Comparison of ENCODE assay signal across 9 cellular contexts in the genomic region with DNA sequence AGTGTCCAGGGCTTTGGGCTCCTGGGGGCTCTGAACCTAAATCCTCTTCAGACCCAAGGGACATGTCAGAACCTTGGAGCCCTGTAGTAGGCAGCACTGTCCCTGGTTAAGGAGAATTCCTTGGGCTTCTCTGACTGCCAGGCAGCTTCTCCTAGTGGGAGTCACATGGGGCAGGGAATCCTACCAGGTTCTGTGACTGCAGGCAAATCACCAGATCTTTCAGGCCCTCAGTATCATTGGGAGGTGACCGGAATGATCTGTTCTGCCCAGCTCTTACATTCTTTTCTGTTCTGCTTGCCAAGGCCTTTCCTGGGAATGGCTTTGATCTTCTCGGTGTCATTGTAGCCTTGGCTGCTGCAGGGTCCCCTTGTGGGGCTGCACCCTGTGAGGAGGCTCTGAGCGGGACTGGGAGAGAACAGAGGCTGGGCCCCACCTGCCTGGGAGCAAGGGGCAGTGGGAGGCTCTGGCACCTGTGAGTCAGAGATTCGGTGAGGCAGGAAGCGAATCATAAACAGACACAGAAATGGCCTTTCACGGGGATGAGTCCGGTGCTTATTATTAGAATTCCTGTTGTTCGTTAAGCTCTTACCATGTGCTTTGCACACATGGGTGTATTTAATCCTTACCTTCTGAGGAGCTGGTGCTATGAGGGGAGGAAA. TPM values are rescaled to one million over a fixed set of nuclear protein-coding genes. Genes with fewer than 3 reads are reported as not detected.
DNase-seq lines count a peak whose midpoint lies in the region; ATAC-seq and TF ChIP-seq lines count a peak whose summit lies in the region.
"Had no signal": no experiment of that assay in that cellular context is flagged by ENCODE, and none has a peak within 500 bp of the region (broad histone marks: within the 10 kb centered on the region; RNA-seq: fewer than 3 reads in every experiment).

No MANE protein-coding gene starts in this region.

- H4K20me1 ChIP-seq in mammary epithelial cell (ENCODE audit: insufficient read depth, low read length), result no peaks in the 10 kb centered on the region

- intact Hi-C loops in Right ventricle myocardium inferior (cut with DNase I) (loop anchor here (5.0 kb wide), 1 partner anchor 62 kb away; a partner anchor contains a TSS), cardiac septum (cut with DNase I) (no loop called here), mammary epithelial cell (cut with micrococcal nuclease) (no loop called here), left lung (cut with DNase I) (no loop called here), vagina (cut with DNase I) (no loop called here)

- 3% methylated on average over 6 of the region's 8 CpGs for WGBS in mammary epithelial cell (ENCODE audit: low coverage, missing lambda C conversion rate)

- no peak overlapping the region for H3K9ac ChIP-seq in mammary epithelial cell (ENCODE audit: insufficient read depth, low read length)

- H3K27ac ChIP-seq in mammary epithelial cell (ENCODE audit: insufficient read depth, low read depth, low read length) (peak overlapping the region; percentile 23), left lung (peak overlapping the region; percentile 17 to 72), vagina (peak overlapping the region; percentile 38)

- H3K4me2 ChIP-seq in mammary epithelial cell (ENCODE audit: insufficient read depth, low read depth, low read length), result peak overlapping the region; percentile 12

- H3K36me3 ChIP-seq in mammary epithelial cell (ENCODE audit: insufficient read depth, low read length) (no peaks in the 10 kb centered on the region), left lung (peaks cover 0 to 51% of the 10 kb centered on the region in 2 donors), vagina (peaks cover 0 to 27% of the 10 kb centered on the region in 2 donors)

- peaks cover 20% of the 10 kb centered on the region for H3K79me2 ChIP-seq in mammary epithelial cell (ENCODE audit: insufficient read depth, low read length)

- ATAC-seq in Right ventricle myocardium inferior (peak; percentile 21), left lung (no peak), GM21737 (IDR thresholded peaks at IDR 0.05; ENCODE audit: unreplicated experiment) (no peak), HG03025 (IDR thresholded peaks at IDR 0.05; ENCODE audit: low FRiP score, unreplicated experiment) (no peak)

- no peaks in the 10 kb centered on the region for H3K9me3 ChIP-seq in mammary epithelial cell (replicated peaks; ENCODE audit: insufficient read depth, low read length)
- H3K9me3 ChIP-seq in left lung, result no peaks in the 10 kb centered on the region
- H3K9me3 ChIP-seq in vagina, result no peaks in the 10 kb centered on the region
- H3K9me3 ChIP-seq: neutrophil had no signal

- no peak for DNase-seq in Right ventricle myocardium inferior (ENCODE audit: missing footprints)
- DNase-seq in cardiac septum (ENCODE audit: low spot score), result no peak
- DNase-seq in mammary epithelial cell, result peak; percentile 64
- no peak for DNase-seq in left lung
- no peak for DNase-seq in vagina (ENCODE audit: extremely low spot score in 2 of 2)
- no peak for DNase-seq in NCI-H526 treated with DMSO at 0.1 percent for 48 hours (lab: John Stamatoyannopoulos, UW)

- H3K4me1 ChIP-seq in mammary epithelial cell (ENCODE audit: insufficient read depth, low read length) (peaks cover 45% of the 10 kb centered on the region), left lung (peaks cover 13 to 61% of the 10 kb centered on the region in 2 donors), vagina (peaks cover 72% of the 10 kb centered on the region)

- no TSS peak for BruUV-seq in mammary epithelial cell (replicated peaks; lab: Mats Ljungman, UMichigan)

- no peaks in the 10 kb centered on the region for H3K27me3 ChIP-seq in mammary epithelial cell (ENCODE audit: insufficient read depth, low read length)
- no peaks in the 10 kb centered on the region for H3K27me3 ChIP-seq in left lung
- H3K27me3 ChIP-seq in vagina, result no peaks in the 10 kb centered on the region
- H3K27me3 ChIP-seq: neutrophil had no signal

- dilution Hi-C loops in mammary epithelial cell (cut with HindIII; ENCODE audit: low sequenced_read_pairs), result loop anchor here (5.0 kb wide), 1 partner anchor 82 kb away; no protein-coding TSS in a partner anchor

- CTCF ChIA-PET in mammary epithelial cell (lab: Charles Lee; ENCODE audit: low non-redundant PET), result no interaction called here

- no peak overlapping the region for H3K4me3 ChIP-seq in mammary epithelial cell (replicated peaks in 1 of 3; ENCODE audit: insufficient read depth in 1 of 3, low read depth in 2 of 3, low read length in 3 of 3)
- no peak overlapping the region for H3K4me3 ChIP-seq in left lung
- no peak overlapping the region for H3K4me3 ChIP-seq in vagina

- peak in 1 of 2 donors; percentile 45 for TF ChIP-seq CTCF in mammary epithelial cell (conservative IDR thresholded peaks at IDR 0.05 in 1 of 2, IDR thresholded peaks at IDR 0.05 in 1 of 2; ENCODE audit: extremely low read depth in 1 of 2, insufficient read depth in 1 of 2, low read depth in 1 of 2, low read length in 2 of 2)
- no peak for TF ChIP-seq CTCF in left lung (IDR thresholded peaks at IDR 0.05)
- no peak for TF ChIP-seq CTCF in vagina (IDR thresholded peaks at IDR 0.05)

- peak overlapping the region; percentile 35 for H2AFZ ChIP-seq in mammary epithelial cell (ENCODE audit: low read depth, low read length)

- no peak for TF ChIP-seq POLR2A in vagina (IDR thresholded peaks at IDR 0.05)

- in situ Hi-C loops in mammary epithelial cell (cut with MboI; ENCODE audit: low sequenced_read_pairs in 2 of 2), result loop anchor here in 1 of 2 donors (25.0 kb wide), 1 partner anchor 492 kb away; no protein-coding TSS in a partner anchor

RNA-seq across cellular contexts. Expression of a gene that starts 14.1 kb away (rescaled TPM):
- total RNA-seq in Right ventricle myocardium inferior, result 19.7 TPM
- total RNA-seq in cardiac septum, result 21.6 TPM
- total RNA-seq in mammary epithelial cell, result 1 to 10 TPM; 9.0 to 9.3 TPM
- 4.4 TPM for polyA plus RNA-seq in mammary epithelial cell
- polyA minus RNA-seq in mammary epithelial cell, result 15.0 TPM
- 10 to 100 TPM in 1 of 2 donors, 1 to 10 TPM in 1; 7.9 to 10.4 TPM for total RNA-seq in left lung
- 25.0 TPM for total RNA-seq in vagina

RNA-seq across cellular contexts. Expression of a gene that starts 59.6 kb away (rescaled TPM):
- total RNA-seq in Right ventricle myocardium inferior, result 119 TPM
- total RNA-seq in cardiac septum, result 106 TPM
- total RNA-seq in mammary epithelial cell, result 100 to 1,000 TPM in 1 of 2 donors, 10 to 100 TPM in 1; 76.7 to 158 TPM
- 146 TPM for polyA plus RNA-seq in mammary epithelial cell
- 68.1 TPM for polyA minus RNA-seq in mammary epithelial cell
- 100 to 1,000 TPM; 160 to 202 TPM for total RNA-seq in left lung
- total RNA-seq in vagina, result 92.3 TPM
